ENCODE assay signal across 1 cellular context in the genomic region with DNA sequence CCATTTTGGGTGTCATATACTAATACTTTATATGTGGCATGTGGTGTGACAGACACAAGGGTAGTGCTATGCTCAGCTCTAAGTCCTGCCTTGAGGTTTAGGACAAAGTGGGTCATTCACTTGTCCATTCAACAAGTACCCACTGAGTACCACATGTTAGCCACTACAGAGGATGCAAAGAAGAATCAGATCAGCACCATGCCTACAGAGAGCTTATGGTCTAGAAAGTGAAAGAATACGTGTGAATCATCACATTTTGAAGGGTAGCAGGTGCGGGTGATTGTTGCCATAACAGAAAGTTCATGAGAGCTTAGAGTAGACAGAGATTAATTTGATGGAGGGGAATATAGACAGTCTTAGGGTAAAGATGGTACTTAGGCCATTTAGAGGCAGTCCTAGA.
TF ChIP-seq lines count a peak whose summit lies in the region.

No MANE protein-coding gene starts in this region.

TF ChIP-seq in GM12878, 131 proteins besides CTCF, POLR2A, EP300 and RAD21 (continued from another document):
- TF ChIP-seq, protein P1, sequence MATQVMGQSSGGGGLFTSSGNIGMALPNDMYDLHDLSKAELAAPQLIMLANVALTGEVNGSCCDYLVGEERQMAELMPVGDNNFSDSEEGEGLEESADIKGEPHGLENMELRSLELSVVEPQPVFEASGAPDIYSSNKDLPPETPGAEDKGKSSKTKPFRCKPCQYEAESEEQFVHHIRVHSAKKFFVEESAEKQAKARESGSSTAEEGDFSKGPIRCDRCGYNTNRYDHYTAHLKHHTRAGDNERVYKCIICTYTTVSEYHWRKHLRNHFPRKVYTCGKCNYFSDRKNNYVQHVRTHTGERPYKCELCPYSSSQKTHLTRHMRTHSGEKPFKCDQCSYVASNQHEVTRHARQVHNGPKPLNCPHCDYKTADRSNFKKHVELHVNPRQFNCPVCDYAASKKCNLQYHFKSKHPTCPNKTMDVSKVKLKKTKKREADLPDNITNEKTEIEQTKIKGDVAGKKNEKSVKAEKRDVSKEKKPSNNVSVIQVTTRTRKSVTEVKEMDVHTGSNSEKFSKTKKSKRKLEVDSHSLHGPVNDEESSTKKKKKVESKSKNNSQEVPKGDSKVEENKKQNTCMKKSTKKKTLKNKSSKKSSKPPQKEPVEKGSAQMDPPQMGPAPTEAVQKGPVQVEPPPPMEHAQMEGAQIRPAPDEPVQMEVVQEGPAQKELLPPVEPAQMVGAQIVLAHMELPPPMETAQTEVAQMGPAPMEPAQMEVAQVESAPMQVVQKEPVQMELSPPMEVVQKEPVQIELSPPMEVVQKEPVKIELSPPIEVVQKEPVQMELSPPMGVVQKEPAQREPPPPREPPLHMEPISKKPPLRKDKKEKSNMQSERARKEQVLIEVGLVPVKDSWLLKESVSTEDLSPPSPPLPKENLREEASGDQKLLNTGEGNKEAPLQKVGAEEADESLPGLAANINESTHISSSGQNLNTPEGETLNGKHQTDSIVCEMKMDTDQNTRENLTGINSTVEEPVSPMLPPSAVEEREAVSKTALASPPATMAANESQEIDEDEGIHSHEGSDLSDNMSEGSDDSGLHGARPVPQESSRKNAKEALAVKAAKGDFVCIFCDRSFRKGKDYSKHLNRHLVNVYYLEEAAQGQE (IDR thresholded peaks at IDR 0.05; ENCODE audit: low read depth, low read length) = no peak
- no peak for TF ChIP-seq MXI1 (IDR thresholded peaks at IDR 0.05; ENCODE audit: low read depth, low read length)
- no peak for TF ChIP-seq NFIC (IDR thresholded peaks at IDR 0.05; ENCODE audit: low read depth, low read length)
- TF ChIP-seq DPF2 (IDR thresholded peaks at IDR 0.05) = no peak
- no peak for TF ChIP-seq CEBPB (IDR thresholded peaks at IDR 0.05; ENCODE audit: borderline replicate concordance in 1 of 2, low read depth in 2 of 2, low read length in 2 of 2)
- no peak for TF ChIP-seq PAX8 (IDR thresholded peaks at IDR 0.05)
- no peak for TF ChIP-seq TCF7 (IDR thresholded peaks at IDR 0.05; ENCODE audit: borderline replicate concordance)
- no peak for TF ChIP-seq FOXM1 (IDR thresholded peaks at IDR 0.05; ENCODE audit: low read depth, low read length)
- no peak for TF ChIP-seq CBX5 (IDR thresholded peaks at IDR 0.05; ENCODE audit: low read depth)
- TF ChIP-seq SREBF2 (IDR thresholded peaks at IDR 0.05; ENCODE audit: low read length) = no peak
- TF ChIP-seq MTA2 (IDR thresholded peaks at IDR 0.05; ENCODE audit: low read depth) = no peak
- TF ChIP-seq MYC (IDR thresholded peaks at IDR 0.05; ENCODE audit: insufficient read depth, insufficient read length, insufficient replicate concordance, low read length, severe bottlenecking) = no peak
